In genomic region chr2:230767862-230768388, GRCh38 we compare ENCODE assay signal across 12 cellular contexts.
"Had no signal": no experiment of that assay in that cellular context is flagged by ENCODE, and none has a peak within 500 bp of the region (broad histone marks: within the 10 kb centered on the region; RNA-seq: fewer than 3 reads in every experiment).

No MANE protein-coding gene starts in this region.

- H3K4me3 ChIP-seq: left ventricle myocardium inferior, tibial nerve had no signal

- H3K4me1 Mint-ChIP-seq: neural crest cell had no signal

- H3K4me3 Mint-ChIP-seq: neural crest cell had no signal

- H3K27me3 ChIP-seq: tibial nerve had no signal

- DNase-seq: activated CD4-positive, alpha-beta T cell treated with anti-CD3 and anti-CD28 coated beads for 4 hours; activated effector memory CD4-positive, alpha-beta T cell treated with anti-CD3 and anti-CD28 coated beads, Interleukin-2, amount 50 U/mL, for 16 hours; central memory CD4-positive, alpha-beta T cell; effector memory CD4-positive, alpha-beta T cell; left ventricle myocardium inferior; mesenchymal stem cell; SHP77 treated with DMSO at 0.1 percent for 48 hours; stimulated activated CD4-positive, alpha-beta T cell treated with anti-CD3 and anti-CD28 coated beads, Interleukin-15, amount 100 ng/mL, for 24 hours; stimulated activated CD4-positive, alpha-beta T cell treated with anti-CD3 and anti-CD28 coated beads, Interleukin-4, amount 100 ng/mL, for 4 hours had no signal

- H3K4me1 ChIP-seq: tibial nerve had no signal

- H3K27ac ChIP-seq: epithelial cell of prostate, left ventricle myocardium inferior, tibial nerve had no signal
